Comparison of ENCODE assay signal across 22 cellular contexts in the genomic region with DNA sequence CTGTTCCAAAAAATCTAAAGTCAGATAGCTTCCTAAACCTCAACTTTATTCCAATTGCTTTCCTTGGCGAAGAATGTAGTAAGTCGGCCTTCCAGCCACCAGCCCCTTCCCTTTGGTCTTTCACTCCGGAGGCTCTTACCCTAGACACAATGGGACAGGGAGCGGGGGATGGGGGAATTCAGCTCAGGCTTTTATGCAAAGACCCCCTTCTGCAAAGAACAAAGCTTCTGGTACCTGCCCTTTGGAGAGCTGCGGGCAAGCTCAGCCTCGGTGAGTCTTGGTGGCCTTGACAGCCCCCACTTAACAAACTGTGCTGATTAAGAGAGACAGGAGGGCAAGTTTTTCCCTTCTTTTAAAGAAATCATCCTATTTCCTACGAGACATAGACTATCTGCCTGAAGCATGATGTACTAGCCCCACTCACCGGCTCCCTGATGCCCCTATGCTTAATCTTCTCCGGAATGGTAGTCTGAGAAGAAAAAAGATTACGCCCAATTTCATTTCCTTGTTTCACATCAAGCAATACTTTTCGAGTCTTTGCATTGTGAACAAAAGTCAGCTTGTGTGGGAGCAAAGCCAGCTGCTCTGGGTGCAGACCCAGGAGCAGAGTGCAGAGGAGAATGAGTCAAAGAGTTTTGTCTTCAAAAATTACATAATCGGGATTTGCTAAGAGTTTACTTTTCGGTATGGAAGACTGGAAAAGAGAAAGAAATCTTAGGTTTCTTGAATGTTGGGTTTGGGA. TPM values are rescaled to one million over a fixed set of nuclear protein-coding genes. Genes with fewer than 3 reads are reported as not detected.
DNase-seq lines count a peak whose midpoint lies in the region; ATAC-seq, FAIRE-seq and TF ChIP-seq lines count a peak whose summit lies in the region.
"Had no signal": no experiment of that assay in that cellular context is flagged by ENCODE, and none has a peak within 500 bp of the region (broad histone marks: within the 10 kb centered on the region; RNA-seq: fewer than 3 reads in every experiment).

No MANE protein-coding gene starts in this region.

- TF ChIP-seq POLR2A in A549 (IDR thresholded peaks at IDR 0.05; ENCODE audit: low read length) = no peak
- TF ChIP-seq POLR2A in body of pancreas (IDR thresholded peaks at IDR 0.05) = no peak

- H3K4me1 ChIP-seq in A549 = no peaks in the 10 kb centered on the region
- peaks cover 36% of the 10 kb centered on the region for H3K4me1 ChIP-seq in HUES6 (ENCODE audit: control insufficient read depth, insufficient read depth, low read length)
- H3K4me1 ChIP-seq in body of pancreas = peaks cover 5% of the 10 kb centered on the region

- DNase-seq in A549 (ENCODE audit: low read depth in 1 of 2, low spot score in 1 of 2) (no peak), body of pancreas (peak; percentile 34 to 73 (median 64)), iPS-NIHi11 (ENCODE audit: low spot score) (peak; percentile 49), SW 1271 (lab: John Stamatoyannopoulos, UW) (no peak), COLO829 (ENCODE audit: low spot score) (no peak), EL (no peak)
- DNase-seq: ACHN; activated CD4-positive, alpha-beta T cell treated with anti-CD3 and anti-CD28 coated beads for 36 hours; activated CD8-positive, alpha-beta memory T cell treated with anti-CD3 and anti-CD28 coated beads, Interleukin-2, amount 50 U/mL, for 48 hours; activated naive CD4-positive, alpha-beta T cell; naive thymus-derived CD4-positive, alpha-beta T cell; NCI-H1694 treated with DMSO at 0.1 percent for 48 hours; NCI-H446; stomach; T-helper 9 cell had no signal

- TF ChIP-seq CTCF in A549 (IDR thresholded peaks at IDR 0.05) (no peak), body of pancreas (IDR thresholded peaks at IDR 0.05) (no peak)

- peak overlapping the region; percentile 23; the same call in 1 of the 3 replicates for H3K4me2 ChIP-seq in A549
- H3K4me2 ChIP-seq: KMS-11 had no signal

- CTCF ChIA-PET in A549 (lab: Yijun Ruan, JAX) = interaction anchor here (0.6 to 2.9 kb wide), 5 partner anchors 9 to 32 kb away, joined by 3 to 6 read pairs (median 4); no protein-coding TSS in a partner anchor

- H3K27ac ChIP-seq in A549 (no peak overlapping the region), HUES6 (ENCODE audit: low read depth, low read length) (peak overlapping the region; percentile 82), body of pancreas (peak overlapping the region in 1 of 4 donors; percentile 39)
- H3K27ac ChIP-seq: HL-60, KMS-11, stomach had no signal

- ATAC-seq in A549 (no peak), body of pancreas (peak; percentile 67), GM21723 (IDR thresholded peaks at IDR 0.05; ENCODE audit: unreplicated experiment) (no peak)
- ATAC-seq: activated CD4-positive, alpha-beta T cell treated with anti-CD3 and anti-CD28 coated beads for 36 hours; naive thymus-derived CD4-positive, alpha-beta T cell had no signal

- WGBS in A549 (ENCODE audit: missing lambda C conversion rate) = 53% methylated on average over 13 of the region's 13 CpGs
- WGBS in body of pancreas, 2 donors = 22 to 24% methylated on average over 13 of the region's 13 CpGs

- peaks cover 17% of the 10 kb centered on the region for H3K36me3 ChIP-seq in HUES6 (ENCODE audit: control insufficient read depth, insufficient read depth, low read length)
- H3K36me3 ChIP-seq in body of pancreas (replicated peaks in 1 of 2; ENCODE audit: insufficient read depth in 1 of 2, low read depth in 2 of 2) = no peaks in the 10 kb centered on the region
- H3K36me3 ChIP-seq: stomach had no signal

- H3K27me3 ChIP-seq in HUES6 (ENCODE audit: control insufficient read depth, insufficient read depth, low read length) = no peaks in the 10 kb centered on the region; the same call in 1 of the 2 replicates
- H3K27me3 ChIP-seq in body of pancreas = no peaks in the 10 kb centered on the region

- no peak for TF ChIP-seq RAD21 in A549 (conservative IDR thresholded peaks at IDR 0.05 in 1 of 2, IDR thresholded peaks at IDR 0.05 in 1 of 2)

- POLR2A ChIA-PET in A549 (lab: Yijun Ruan, JAX) = interaction anchor here (0.6 kb wide), 1 partner anchor 103 kb away, joined by 3 read pairs; no protein-coding TSS in a partner anchor

- H3K9me3 ChIP-seq in A549 (no peaks in the 10 kb centered on the region), HUES6 (ENCODE audit: control insufficient read depth, insufficient read depth, low read depth, low read length) (no peaks in the 10 kb centered on the region), body of pancreas (no peaks in the 10 kb centered on the region)
- H3K9me3 ChIP-seq: stomach had no signal

- peak overlapping the region; percentile 79 for H3K9ac ChIP-seq in HUES6 (ENCODE audit: low read length)
- H3K9ac ChIP-seq: KMS-11 had no signal

- TF ChIP-seq EP300 in A549 (IDR thresholded peaks at IDR 0.05) = no peak

- intact Hi-C loops in body of pancreas (cut with DNase I) = no loop called here

- H3K4me3 ChIP-seq in A549 (no peak overlapping the region), HUES6 (ENCODE audit: low read depth, low read length) (peak overlapping the region; percentile 77), body of pancreas (no peak overlapping the region)
- H3K4me3 ChIP-seq: lung, stomach had no signal

- no peak for FAIRE-seq in A549 (lab: Jason Lieb, UNC)

TF ChIP-seq in A549, 52 proteins besides CTCF, POLR2A, EP300 and RAD21 (continues in another document):
- TF ChIP-seq RARB (CRISPR knock-in tag; IDR thresholded peaks at IDR 0.05) = no peak
- no peak for TF ChIP-seq POLR2AphosphoS2 (conservative IDR thresholded peaks at IDR 0.05; ENCODE audit: low read length)
- no peak for TF ChIP-seq EHMT2 (IDR thresholded peaks at IDR 0.05; ENCODE audit: low read depth)
- TF ChIP-seq NFE2L2 (conservative IDR thresholded peaks at IDR 0.05; ENCODE audit: low read length) = no peak
- no peak for TF ChIP-seq NR3C1 (IDR thresholded peaks at IDR 0.05)
- no peak for TF ChIP-seq REST (IDR thresholded peaks at IDR 0.05)
- TF ChIP-seq EHF (CRISPR knock-in tag; IDR thresholded peaks at IDR 0.05) = no peak
- no peak for TF ChIP-seq HOXB13 (CRISPR knock-in tag; IDR thresholded peaks at IDR 0.05; ENCODE audit: low read depth)
- no peak for TF ChIP-seq GATA3 (IDR thresholded peaks at IDR 0.05; ENCODE audit: borderline replicate concordance)
- TF ChIP-seq, protein P1, sequence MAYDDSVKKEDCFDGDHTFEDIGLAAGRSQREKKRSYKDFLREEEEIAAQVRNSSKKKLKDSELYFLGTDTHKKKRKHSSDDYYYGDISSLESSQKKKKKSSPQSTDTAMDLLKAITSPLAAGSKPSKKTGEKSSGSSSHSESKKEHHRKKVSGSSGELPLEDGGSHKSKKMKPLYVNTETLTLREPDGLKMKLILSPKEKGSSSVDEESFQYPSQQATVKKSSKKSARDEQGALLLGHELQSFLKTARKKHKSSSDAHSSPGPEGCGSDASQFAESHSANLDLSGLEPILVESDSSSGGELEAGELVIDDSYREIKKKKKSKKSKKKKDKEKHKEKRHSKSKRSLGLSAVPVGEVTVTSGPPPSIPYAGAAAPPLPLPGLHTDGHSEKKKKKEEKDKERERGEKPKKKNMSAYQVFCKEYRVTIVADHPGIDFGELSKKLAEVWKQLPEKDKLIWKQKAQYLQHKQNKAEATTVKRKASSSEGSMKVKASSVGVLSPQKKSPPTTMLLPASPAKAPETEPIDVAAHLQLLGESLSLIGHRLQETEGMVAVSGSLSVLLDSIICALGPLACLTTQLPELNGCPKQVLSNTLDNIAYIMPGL (CRISPR knock-in tag; IDR thresholded peaks at IDR 0.05; ENCODE audit: borderline replicate concordance) = no peak

RNA-seq across cellular contexts. Expression of gene NANOG, which starts 1.5 kb away (rescaled TPM):
- polyA plus RNA-seq in A549 (2011; rRNA removed) (0.05 TPM in 1 of 2 replicates, not detected in the other), A549 (2017; fragmentation: RNase III; extraction: RNeasy Plus Mini Kit Qiagen cat#74134 plus additional on column Dnase treatment) (not detected in 3 replicates)
- polyA plus RNA-seq in A549 (2012; cell fraction: cytosol; rRNA removed) = not detected in 2 replicates
- not detected in 2 replicates for polyA plus RNA-seq in A549 (2012; cell fraction: nucleus; rRNA removed)
- 0.05 TPM in 1 of 2 replicates, not detected in the other for polyA minus RNA-seq in A549 (2011; rRNA and poly(A)+ RNA removed)
- 1 to 10 TPM in 1 of 2 donors, under 1 TPM in 1; 0.66 to 2.3 TPM for total RNA-seq in body of pancreas
- total RNA-seq: activated CD4-positive, alpha-beta T cell treated with anti-CD3 and anti-CD28 coated beads for 36 hours; OCI-LY7; SK-MEL-5 had no signal
- polyA plus RNA-seq: lung; naive thymus-derived CD4-positive, alpha-beta T cell; stomach had no signal

RNA-seq across cellular contexts. Expression of gene NANOGNB, which starts 22.7 kb away (rescaled TPM):
- polyA plus RNA-seq in A549 (2011; rRNA removed) (not detected in 2 replicates), A549 (2017; fragmentation: RNase III; extraction: RNeasy Plus Mini Kit Qiagen cat#74134 plus additional on column Dnase treatment) (not detected in 3 replicates)
- not detected in 2 replicates for polyA plus RNA-seq in A549 (2012; cell fraction: cytosol; rRNA removed)
- polyA plus RNA-seq in A549 (2012; cell fraction: nucleus; rRNA removed) = not detected in 2 replicates
- polyA minus RNA-seq in A549 (2011; rRNA and poly(A)+ RNA removed) = not detected in 2 replicates
- not detected for total RNA-seq in body of pancreas
- total RNA-seq: activated CD4-positive, alpha-beta T cell treated with anti-CD3 and anti-CD28 coated beads for 36 hours; lung; naive thymus-derived CD4-positive, alpha-beta T cell; OCI-LY7; SK-MEL-5; stomach had no signal
- polyA plus RNA-seq: lung; naive thymus-derived CD4-positive, alpha-beta T cell; stomach had no signal

RNA-seq across cellular contexts. Expression of gene CLEC4C, which starts 40.6 kb away (rescaled TPM):
- polyA plus RNA-seq in A549 (2011; rRNA removed) (not detected in 2 replicates), A549 (2017; fragmentation: RNase III; extraction: RNeasy Plus Mini Kit Qiagen cat#74134 plus additional on column Dnase treatment) (not detected in 3 replicates)
- polyA plus RNA-seq in A549 (2012; cell fraction: cytosol; rRNA removed) = not detected in 2 replicates
- not detected in 2 replicates for polyA plus RNA-seq in A549 (2012; cell fraction: nucleus; rRNA removed)
- not detected in 2 replicates for polyA minus RNA-seq in A549 (2011; rRNA and poly(A)+ RNA removed)
- total RNA-seq in body of pancreas = not detected
- total RNA-seq: activated CD4-positive, alpha-beta T cell treated with anti-CD3 and anti-CD28 coated beads for 36 hours; OCI-LY7; SK-MEL-5; stomach had no signal
- polyA plus RNA-seq: naive thymus-derived CD4-positive, alpha-beta T cell; stomach had no signal

Comparison
In these comparisons a context has a peak if more than half of its experiments do, and no peak if none do; other contexts are left out.
1. DNase-seq: peak in body of pancreas (4 of 4) and iPS-NIHi11 (single experiment); none in A549 (0 of 2), SW 1271 (0 of 2), COLO829 (single experiment) and EL (single experiment).